22 cellular contexts compared by ENCODE assay signal in genomic region chr15:70341566-70341965, GRCh38.
DNase-seq lines count a peak whose midpoint lies in the region; ATAC-seq and TF ChIP-seq lines count a peak whose summit lies in the region.
"Had no signal": no experiment of that assay in that cellular context is flagged by ENCODE, and none has a peak within 500 bp of the region (broad histone marks: within the 10 kb centered on the region; RNA-seq: fewer than 3 reads in every experiment).

No MANE protein-coding gene starts in this region.

- TF ChIP-seq POLR2A in Peyer's patch (IDR thresholded peaks at IDR 0.05): no peak

- no peak for TF ChIP-seq CTCF in Peyer's patch (IDR thresholded peaks at IDR 0.05)
- TF ChIP-seq CTCF in endodermal cell (conservative IDR thresholded peaks at IDR 0.05): no peak
- TF ChIP-seq CTCF in neural progenitor cell (IDR thresholded peaks at IDR 0.05): no peak
- TF ChIP-seq CTCF in upper lobe of right lung (IDR thresholded peaks at IDR 0.05): no peak

- peaks cover 26% of the 10 kb centered on the region for H3K4me1 Mint-ChIP-seq in endodermal cell
- H3K4me1 Mint-ChIP-seq in neural progenitor cell: no peaks in the 10 kb centered on the region

- ATAC-seq in upper lobe of right lung (no peak), GM18861 (IDR thresholded peaks at IDR 0.05; ENCODE audit: unreplicated experiment) (no peak)
- ATAC-seq: SK-N-SH treated with all-trans-retinoic acid at 6 μM for 48 hours had no signal

- intact Hi-C loops in upper lobe of right lung (cut with DNase I): no loop called here

- no peak overlapping the region for H3K4me3 Mint-ChIP-seq in endodermal cell
- no peak overlapping the region for H3K4me3 Mint-ChIP-seq in neural progenitor cell

- DNase-seq in Peyer's patch (peak in 2 of 3 donors; percentile 4 to 26), endodermal cell (peak; percentile 52), neural progenitor cell (ENCODE audit: low spot score) (no peak), upper lobe of right lung (peak; percentile 36), NCI-H82 treated with DMSO at 0.1 percent for 48 hours (lab: John Stamatoyannopoulos, UW; ENCODE audit: unreplicated experiment) (no peak), glomerular visceral epithelial cell (ENCODE audit: extremely low spot score) (no peak)
- DNase-seq: ACHN, AML-193, DMS 273 treated with DMSO at 0.1 percent for 48 hours, DND-41, GOT3, KG1, NCI-H1105 treated with DMSO at 0.1 percent for 48 hours, NCI-H1694, NCI-H2081 treated with DMSO at 0.1 percent for 48 hours, NCI-H446 treated with DMSO at 0.1 percent for 48 hours, NCI-H748 treated with DMSO at 0.1 percent for 48 hours, RPMI8226, SIG-M5 had no signal

- peaks cover 39% of the 10 kb centered on the region for H3K27me3 Mint-ChIP-seq in endodermal cell (ENCODE audit: insufficient read depth)
- H3K27me3 Mint-ChIP-seq in neural progenitor cell (ENCODE audit: insufficient read depth, low read depth): peaks cover 8% of the 10 kb centered on the region

- no peak overlapping the region for H3K4me3 ChIP-seq in Peyer's patch
- no peak overlapping the region for H3K4me3 ChIP-seq in endodermal cell (ENCODE audit: low read length)
- no peak overlapping the region for H3K4me3 ChIP-seq in neural progenitor cell
- H3K4me3 ChIP-seq in upper lobe of right lung: no peak overlapping the region

- no peaks in the 10 kb centered on the region for H3K9me3 ChIP-seq in Peyer's patch
- no peaks in the 10 kb centered on the region for H3K9me3 ChIP-seq in endodermal cell (ENCODE audit: control insufficient read depth, low read length)
- H3K9me3 ChIP-seq in neural progenitor cell (ENCODE audit: low read depth): no peaks in the 10 kb centered on the region
- H3K9me3 ChIP-seq in upper lobe of right lung: no peaks in the 10 kb centered on the region

- no peaks in the 10 kb centered on the region for H3K36me3 Mint-ChIP-seq in endodermal cell (ENCODE audit: low read depth)
- no peaks in the 10 kb centered on the region for H3K36me3 Mint-ChIP-seq in neural progenitor cell

- H3K4me2 ChIP-seq in neural progenitor cell: no peak overlapping the region

- H2AFZ ChIP-seq in neural progenitor cell (replicated peaks): no peak overlapping the region

- H3K9me3 Mint-ChIP-seq in endodermal cell (no peaks in the 10 kb centered on the region), neural progenitor cell (no peaks in the 10 kb centered on the region)

- 82 to 84% methylated on average over 4 to 5 of the region's 5 CpGs for WGBS in endodermal cell (ENCODE audit: insufficient coverage in 1 of 2, insufficient read length in 1 of 2), 2 experiments

- no peaks in the 10 kb centered on the region for H3F3A ChIP-seq in neural progenitor cell (ENCODE audit: low read depth)

- H3K27ac ChIP-seq in Peyer's patch: no peak overlapping the region
- no peak overlapping the region for H3K27ac ChIP-seq in endodermal cell (ENCODE audit: low read depth, low read length)
- no peak overlapping the region for H3K27ac ChIP-seq in neural progenitor cell
- H3K27ac ChIP-seq in upper lobe of right lung: no peak overlapping the region
- H3K27ac ChIP-seq: C4-2B had no signal

- no peaks in the 10 kb centered on the region for H3K27me3 ChIP-seq in Peyer's patch
- H3K27me3 ChIP-seq in endodermal cell (ENCODE audit: control insufficient read depth, insufficient read depth, low read length, poor library complexity, severe bottlenecking): peaks cover 5% of the 10 kb centered on the region
- no peaks in the 10 kb centered on the region for H3K27me3 ChIP-seq in neural progenitor cell
- H3K27me3 ChIP-seq in upper lobe of right lung: no peaks in the 10 kb centered on the region

- no peaks in the 10 kb centered on the region for H4K20me1 ChIP-seq in neural progenitor cell (ENCODE audit: low read depth)

- H3K36me3 ChIP-seq in Peyer's patch (no peaks in the 10 kb centered on the region), endodermal cell (ENCODE audit: control insufficient read depth, insufficient read depth, low read length) (no peaks in the 10 kb centered on the region), neural progenitor cell (no peaks in the 10 kb centered on the region), upper lobe of right lung (no peaks in the 10 kb centered on the region)

- H3K9ac ChIP-seq in endodermal cell (ENCODE audit: extremely low read depth, low read length, poor library complexity, severe bottlenecking) (no peak overlapping the region), neural progenitor cell (no peak overlapping the region)

- peaks cover 0 to 8% (median 0%) of the 10 kb centered on the region in 4 donors for H3K4me1 ChIP-seq in Peyer's patch
- peaks cover 17% of the 10 kb centered on the region for H3K4me1 ChIP-seq in endodermal cell (ENCODE audit: control insufficient read depth, insufficient read depth, low read length)
- H3K4me1 ChIP-seq in neural progenitor cell: no peaks in the 10 kb centered on the region
- peaks cover 14% of the 10 kb centered on the region for H3K4me1 ChIP-seq in upper lobe of right lung

- no peaks in the 10 kb centered on the region for H3K79me2 ChIP-seq in neural progenitor cell (ENCODE audit: low read depth)

- H3K27ac Mint-ChIP-seq in endodermal cell (no peak overlapping the region), neural progenitor cell (peak overlapping the region; percentile 57)

Comparison
In these comparisons a context has a peak if more than half of its experiments do, and no peak if none do; other contexts are left out.
1. DNase-seq: peak in Peyer's patch (2 of 3), endodermal cell (single experiment) and upper lobe of right lung (single experiment); none in neural progenitor cell (single experiment), NCI-H82 treated with DMSO at 0.1 percent for 48 hours (single experiment) and glomerular visceral epithelial cell (single experiment).